In genomic region chr2:218671654-218672566, GRCh38 we compare ENCODE assay signal across 1 cellular context.
A peak's percentile ranks its signal among the peaks of the same experiment; 100 is the strongest.
TF ChIP-seq lines count a peak whose summit lies in the region.

TSS of gene RNF25 (minus strand) at chr2:218672002. CDS start at chr2:218671970, 32 bp downstream.
TSS of gene STK36 (plus strand) at chr2:218672086. CDS start at chr2:218672830, 744 bp downstream.

TF ChIP-seq in K562, 482 proteins besides CTCF, POLR2A, EP300 and RAD21 (continued from another document and continues in another):
- TF ChIP-seq ELK3 (CRISPR knock-in tag; IDR thresholded peaks at IDR 0.05) (no peak), ZBTB11 (CRISPR knock-in tag; IDR thresholded peaks at IDR 0.05) (peak; percentile 77 to 96 (median 83); a peak in 5 of 6 replicates), ZNF77 (CRISPR knock-in tag; IDR thresholded peaks at IDR 0.05) (no peak), ZBTB33 (CRISPR knock-in tag; IDR thresholded peaks at IDR 0.05) (no peak), ZNF274 (IDR thresholded peaks at IDR 0.05; ENCODE audit: borderline replicate concordance, low read depth, low read length) (no peak), NONO (IDR thresholded peaks at IDR 0.05; ENCODE audit: low read depth in 2 of 2, low read length in 1 of 2) (no peak), STAT5A (IDR thresholded peaks at IDR 0.05; ENCODE audit: borderline replicate concordance, low read length) (no peak), ZNF76 (CRISPR knock-in tag; IDR thresholded peaks at IDR 0.05; ENCODE audit: borderline replicate concordance) (no peak), SMC3 (conservative IDR thresholded peaks at IDR 0.05; ENCODE audit: insufficient read depth, low read depth, low read length) (no peak), ATF4 (CRISPR knock-in tag; IDR thresholded peaks at IDR 0.05) (no peak), L3MBTL2 (IDR thresholded peaks at IDR 0.05) (no peak), MAX (CRISPR knock-in tag; IDR thresholded peaks at IDR 0.05) (no peak), SNIP1 (IDR thresholded peaks at IDR 0.05; ENCODE audit: low read depth) (no peak), MECOM (CRISPR knock-in tag; IDR thresholded peaks at IDR 0.05) (no peak), ARHGAP35 (IDR thresholded peaks at IDR 0.05; ENCODE audit: partially characterized antibody) (no peak), NKRF (IDR thresholded peaks at IDR 0.05; ENCODE audit: borderline replicate concordance) (peak; percentile 73), ZBTB49 (CRISPR knock-in tag; IDR thresholded peaks at IDR 0.05; ENCODE audit: borderline replicate concordance) (no peak), YY1 (IDR thresholded peaks at IDR 0.05; ENCODE audit: borderline replicate concordance in 1 of 3, control insufficient read depth in 1 of 3, extremely low read depth in 1 of 3, insufficient read depth in 3 of 3, insufficient read length in 1 of 3, insufficient replicate concordance in 2 of 3, low read depth in 1 of 3, low read length in 2 of 3) (peak; percentile 42 to 87 (median 81)), ZNF75A (CRISPR knock-in tag; IDR thresholded peaks at IDR 0.05) (no peak), TFE3 (CRISPR knock-in tag; IDR thresholded peaks at IDR 0.05) (no peak), EHMT2 (IDR thresholded peaks at IDR 0.05) (no peak), BACH1 (tag; IDR thresholded peaks at IDR 0.05) (no peak), CREBBP (IDR thresholded peaks at IDR 0.05; ENCODE audit: low read depth, low read length) (no peak), ZSCAN32 (CRISPR knock-in tag; IDR thresholded peaks at IDR 0.05) (no peak), DLX4 (CRISPR knock-in tag; IDR thresholded peaks at IDR 0.05) (no peak), ZNF280A (IDR thresholded peaks at IDR 0.05; ENCODE audit: low read depth, partially characterized antibody) (no peak), ATF2 (CRISPR knock-in tag; IDR thresholded peaks at IDR 0.05) (no peak), RBM25 (IDR thresholded peaks at IDR 0.05; ENCODE audit: low read depth, low read length, severe bottlenecking) (no peak), BRD9 (IDR thresholded peaks at IDR 0.05; ENCODE audit: low read depth, partially characterized antibody) (no peak), ZNF507 (tag; conservative IDR thresholded peaks at IDR 0.05) (no peak), MBD1 (CRISPR knock-in tag; IDR thresholded peaks at IDR 0.05) (no peak), ZNF449 (CRISPR knock-in tag; IDR thresholded peaks at IDR 0.05) (no peak), MAFG (tag; conservative IDR thresholded peaks at IDR 0.05) (no peak), USF2 (CRISPR knock-in tag; IDR thresholded peaks at IDR 0.05) (no peak)
